In the genomic region with DNA sequence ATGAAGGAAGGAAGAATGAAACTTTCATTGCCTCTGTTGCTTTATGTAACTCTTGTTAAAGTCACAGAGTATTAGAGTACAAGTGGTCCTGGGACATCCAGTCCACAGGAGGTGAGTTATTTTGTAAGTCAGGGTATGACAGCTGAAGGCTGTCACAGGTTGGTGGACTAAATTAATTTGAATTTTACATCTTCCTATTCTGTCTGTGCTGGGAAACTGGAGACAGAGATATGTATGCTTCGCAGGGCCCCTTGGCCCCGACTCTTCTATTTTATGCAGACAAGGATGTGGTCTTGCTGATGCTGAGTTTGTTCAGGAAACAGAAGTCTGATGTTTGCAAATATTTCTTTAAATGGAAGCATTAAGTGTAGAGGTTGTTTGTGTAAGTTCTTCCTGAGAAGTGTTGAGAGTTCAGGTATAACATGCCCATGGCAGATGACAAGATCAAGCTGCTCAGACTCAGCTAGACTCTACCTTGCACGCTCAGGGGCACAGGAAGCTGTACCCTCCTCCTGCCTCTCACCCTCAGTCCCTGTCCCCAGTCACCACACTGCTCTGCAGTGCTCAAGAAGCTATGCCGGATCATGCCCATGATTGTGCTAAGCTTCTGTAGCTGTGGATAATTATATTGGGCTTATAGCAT, we compare ENCODE assay signal across 19 cellular contexts. TPM values are rescaled to one million over a fixed set of nuclear protein-coding genes. Genes with fewer than 3 reads are reported as not detected.
DNase-seq lines count a peak whose midpoint lies in the region; ATAC-seq lines count a peak whose summit lies in the region.
"Had no signal": no experiment of that assay in that cellular context is flagged by ENCODE, and none has a peak within 500 bp of the region (broad histone marks: within the 10 kb centered on the region; RNA-seq: fewer than 3 reads in every experiment).

No MANE protein-coding gene starts in this region.

- peaks cover 29% of the 10 kb centered on the region for H3K4me1 Mint-ChIP-seq in activated T-cell treated with anti-CD3 and anti-CD28 coated beads, Interleukin-2, amount 50 U/mL, for 72 hours (ENCODE audit: low read depth)
- H3K4me1 Mint-ChIP-seq in IgD-negative memory B cell: peaks cover 25 to 36% (median 31%) of the 10 kb centered on the region in 3 donors
- peaks cover 17% of the 10 kb centered on the region for H3K4me1 Mint-ChIP-seq in activated T-helper 17 cell treated with anti-CD3 and anti-CD28 coated beads, Interleukin-2, amount 50 U/mL, for 72 hours
- peaks cover 17 to 48% (median 37%) of the 10 kb centered on the region in 4 donors for H3K4me1 Mint-ChIP-seq in naive thymus-derived CD8-positive, alpha-beta T cell

- no peaks in the 10 kb centered on the region for H3K27me3 Mint-ChIP-seq in activated T-cell treated with anti-CD3 and anti-CD28 coated beads, Interleukin-2, amount 50 U/mL, for 72 hours (ENCODE audit: low read depth)
- peaks cover 4% of the 10 kb centered on the region for H3K27me3 Mint-ChIP-seq in IgD-negative memory B cell
- peaks cover 3% of the 10 kb centered on the region for H3K27me3 Mint-ChIP-seq in activated T-helper 17 cell treated with anti-CD3 and anti-CD28 coated beads, Interleukin-2, amount 50 U/mL, for 72 hours
- peaks cover 0 to 2% (median 0%) of the 10 kb centered on the region in 5 donors for H3K27me3 Mint-ChIP-seq in naive thymus-derived CD8-positive, alpha-beta T cell
- H3K27me3 Mint-ChIP-seq: stimulated activated naive CD8-positive, alpha-beta T cell treated with anti-CD3 and anti-CD28 coated beads, Interleukin-15, Interleukin-2, amounts not matched to agents 100 ng/mL and 50 ng/mL, for 24 hours had no signal

- peak overlapping the region; percentile 2 to 29 for H3K4me3 Mint-ChIP-seq in activated T-cell treated with anti-CD3 and anti-CD28 coated beads, Interleukin-2, amount 50 U/mL, for 72 hours
- H3K4me3 Mint-ChIP-seq in IgD-negative memory B cell: peak overlapping the region; percentile 19 to 69 (median 55)
- H3K4me3 Mint-ChIP-seq in activated T-helper 17 cell treated with anti-CD3 and anti-CD28 coated beads, Interleukin-2, amount 50 U/mL, for 72 hours: peak overlapping the region; percentile 14
- peak overlapping the region; percentile 38 to 85 (median 56) for H3K4me3 Mint-ChIP-seq in naive thymus-derived CD8-positive, alpha-beta T cell
- H3K4me3 Mint-ChIP-seq: H9; stimulated activated naive CD8-positive, alpha-beta T cell treated with anti-CD3 and anti-CD28 coated beads, Interleukin-15, Interleukin-2, amounts not matched to agents 100 ng/mL and 50 ng/mL, for 24 hours had no signal

- no peaks in the 10 kb centered on the region for H3K36me3 Mint-ChIP-seq in activated T-cell treated with anti-CD3 and anti-CD28 coated beads, Interleukin-2, amount 50 U/mL, for 72 hours (ENCODE audit: insufficient read depth in 2 of 2)
- no peaks in the 10 kb centered on the region for H3K36me3 Mint-ChIP-seq in IgD-negative memory B cell
- no peaks in the 10 kb centered on the region for H3K36me3 Mint-ChIP-seq in activated T-helper 17 cell treated with anti-CD3 and anti-CD28 coated beads, Interleukin-2, amount 50 U/mL, for 72 hours (ENCODE audit: low read depth)
- no peaks in the 10 kb centered on the region for H3K36me3 Mint-ChIP-seq in naive thymus-derived CD8-positive, alpha-beta T cell

- peak in 1 of 2 donors; percentile 10 for DNase-seq in activated T-cell treated with anti-CD3 and anti-CD28 coated beads, Interleukin-2, amount 50 U/mL, for 72 hours
- no peak for DNase-seq in activated T-cell treated with anti-CD3 and anti-CD28 coated beads, Interleukin-2, amount 50 U/mL, for 48 hours
- DNase-seq in naive thymus-derived CD8-positive, alpha-beta T cell: peak in 6 of 10 donors; percentile 19 to 61 (median 37)
- DNase-seq in NCI-H146 treated with DMSO at 0.1 percent for 48 hours (lab: John Stamatoyannopoulos, UW; ENCODE audit: unreplicated experiment) (no peak), RPMI8226 (no peak)
- DNase-seq: Caco-2; cerebellar nuclear complex; effector CD4-positive, alpha-beta T cell; esophagus squamous epithelium; H9; MV-4-11; NCI-H1930; NCI-H446; NK-92 treated with Interleukin-12 subunit alpha and Interleukin-12 subunit beta, amount 100 ng/mL, for 24 hours had no signal

- peak; percentile 70 to 75 for ATAC-seq in activated T-cell treated with anti-CD3 and anti-CD28 coated beads, Interleukin-2, amount 50 U/mL, for 72 hours (replicated peaks in 1 of 2)
- ATAC-seq in activated T-helper 17 cell treated with anti-CD3 and anti-CD28 coated beads, Interleukin-2, amount 50 U/mL, for 72 hours (replicated peaks): peak; percentile 40
- peak; percentile 89 to 95 for ATAC-seq in naive thymus-derived CD8-positive, alpha-beta T cell
- ATAC-seq in HG03139 (IDR thresholded peaks at IDR 0.05; ENCODE audit: unreplicated experiment): no peak
- ATAC-seq: left lobe of liver had no signal

- POLR2A ChIA-PET in naive thymus-derived CD8-positive, alpha-beta T cell (lab: Charles Lee): interaction anchor here (0.6 to 2.1 kb wide), 8 partner anchors 9 to 45 kb away, joined by 4 to 7 read pairs (median 5); a partner anchor contains a TSS

- H3K27ac Mint-ChIP-seq in activated T-cell treated with anti-CD3 and anti-CD28 coated beads, Interleukin-2, amount 50 U/mL, for 72 hours: peak overlapping the region; percentile 8
- peak overlapping the region; percentile 10 to 89 (median 43) for H3K27ac Mint-ChIP-seq in IgD-negative memory B cell
- peak overlapping the region; percentile 29 for H3K27ac Mint-ChIP-seq in activated T-helper 17 cell treated with anti-CD3 and anti-CD28 coated beads, Interleukin-2, amount 50 U/mL, for 72 hours
- peak overlapping the region; percentile 80 to 95 (median 92) for H3K27ac Mint-ChIP-seq in naive thymus-derived CD8-positive, alpha-beta T cell
- H3K27ac Mint-ChIP-seq: H9; stimulated activated naive CD8-positive, alpha-beta T cell treated with anti-CD3 and anti-CD28 coated beads, Interleukin-15, Interleukin-2, amounts not matched to agents 100 ng/mL and 50 ng/mL, for 24 hours had no signal

- H3K9me3 Mint-ChIP-seq in activated T-cell treated with anti-CD3 and anti-CD28 coated beads, Interleukin-2, amount 50 U/mL, for 72 hours: no peaks in the 10 kb centered on the region
- no peaks in the 10 kb centered on the region for H3K9me3 Mint-ChIP-seq in IgD-negative memory B cell
- H3K9me3 Mint-ChIP-seq in activated T-helper 17 cell treated with anti-CD3 and anti-CD28 coated beads, Interleukin-2, amount 50 U/mL, for 72 hours: no peaks in the 10 kb centered on the region
- H3K9me3 Mint-ChIP-seq in naive thymus-derived CD8-positive, alpha-beta T cell: no peaks in the 10 kb centered on the region
- H3K9me3 Mint-ChIP-seq: stimulated activated naive CD8-positive, alpha-beta T cell treated with anti-CD3 and anti-CD28 coated beads, Interleukin-15, Interleukin-2, amounts not matched to agents 100 ng/mL and 50 ng/mL, for 24 hours had no signal

RNA-seq across cellular contexts. Expression of a gene that starts 23.4 kb away (rescaled TPM):
- total RNA-seq in activated T-cell treated with anti-CD3 and anti-CD28 coated beads, Interleukin-2, amount 50 U/mL, for 72 hours: 1 to 10 TPM; 5.6 to 7.3 TPM
- 3.6 TPM for polyA plus RNA-seq in IgD-negative memory B cell
- 1 to 10 TPM; 3.5 to 5.5 TPM for total RNA-seq in activated T-helper 17 cell treated with anti-CD3 and anti-CD28 coated beads, Interleukin-2, amount 50 U/mL, for 72 hours
- total RNA-seq in naive thymus-derived CD8-positive, alpha-beta T cell: 1 to 10 TPM; 2.9 TPM
- 1 to 10 TPM in 2 of 3 donors, under 1 TPM in 1; 0.20 to 3.3 (median 1.7) TPM for polyA plus RNA-seq in naive thymus-derived CD8-positive, alpha-beta T cell

RNA-seq across cellular contexts. Expression of a gene that starts 42.6 kb away (rescaled TPM):
- total RNA-seq in activated T-cell treated with anti-CD3 and anti-CD28 coated beads, Interleukin-2, amount 50 U/mL, for 72 hours: 1,000 to 10,000 TPM; 1,509 to 1,701 TPM
- 7,235 TPM for polyA plus RNA-seq in IgD-negative memory B cell
- 1,000 to 10,000 TPM; 1,350 to 1,709 TPM for total RNA-seq in activated T-helper 17 cell treated with anti-CD3 and anti-CD28 coated beads, Interleukin-2, amount 50 U/mL, for 72 hours
- total RNA-seq in naive thymus-derived CD8-positive, alpha-beta T cell: 1,000 to 10,000 TPM; 2,102 to 2,162 TPM
- 1,000 to 10,000 TPM; 7,933 to 9,149 (median 9,080) TPM for polyA plus RNA-seq in naive thymus-derived CD8-positive, alpha-beta T cell

Comparison
In these comparisons a context has a peak if more than half of its experiments do, and no peak if none do; other contexts are left out.
1. DNase-seq: peak in naive thymus-derived CD8-positive, alpha-beta T cell (6 of 10); none in activated T-cell treated with anti-CD3 and anti-CD28 coated beads, Interleukin-2, amount 50 U/mL, for 48 hours (0 of 2), NCI-H146 treated with DMSO at 0.1 percent for 48 hours (single experiment) and RPMI8226 (single experiment).
2. H3K27ac Mint-ChIP-seq: peak in every context shown above with its lines; median percentile 92 in naive thymus-derived CD8-positive, alpha-beta T cell; 43 in IgD-negative memory B cell; 29 in activated T-helper 17 cell treated with anti-CD3 and anti-CD28 coated beads, Interleukin-2, amount 50 U/mL, for 72 hours; 8 in activated T-cell treated with anti-CD3 and anti-CD28 coated beads, Interleukin-2, amount 50 U/mL, for 72 hours.
3. Peak in every context shown above with its lines, with median percentiles within 50 percentile points of each other: H3K4me3 Mint-ChIP-seq.